8 cellular contexts compared by ENCODE assay signal in genomic region chr20:36861875-36862801, GRCh38. TPM values are rescaled to one million over a fixed set of nuclear protein-coding genes. Genes with fewer than 3 reads are reported as not detected.
DNase-seq lines count a peak whose midpoint lies in the region; ATAC-seq and TF ChIP-seq lines count a peak whose summit lies in the region.

No MANE protein-coding gene starts in this region.

- intact Hi-C loops in transverse colon (cut with DNase I; ENCODE audit: low total_unique reads) = no loop called here

- H3K4me1 ChIP-seq in HUES64 (ENCODE audit: insufficient read depth, low read length) = peaks cover 15% of the 10 kb centered on the region
- H3K4me1 ChIP-seq in transverse colon = peaks cover 32 to 59% (median 44%) of the 10 kb centered on the region in 4 donors

- H3K36me3 ChIP-seq in HUES64 (ENCODE audit: insufficient read depth, low read length) = no peaks in the 10 kb centered on the region
- no peaks in the 10 kb centered on the region for H3K36me3 ChIP-seq in SU-DHL-6 (ENCODE audit: low read length)
- H3K36me3 ChIP-seq in transverse colon = no peaks in the 10 kb centered on the region

- H3K4me3 ChIP-seq in HUES64 (ENCODE audit: low read length) (peak overlapping the region; percentile 54), SU-DHL-6 (ENCODE audit: insufficient read depth, low read length, poor library complexity, severe bottlenecking) (peak overlapping the region; percentile 82), epithelial cell of esophagus (ENCODE audit: low read length) (peak overlapping the region; percentile 54), transverse colon (peak overlapping the region; percentile 55 to 70 (median 60))

- no peak for TF ChIP-seq EP300 in transverse colon (IDR thresholded peaks at IDR 0.05; ENCODE audit: low read depth)

- DNase-seq in COLO668 (lab: John Stamatoyannopoulos, UW; ENCODE audit: unreplicated experiment) = peak; percentile 87
- DNase-seq in epithelial cell of esophagus (ENCODE audit: low read depth) = peak; percentile 99
- DNase-seq in mesothelial cell of epicardium (ENCODE audit: low spot score in 2 of 2, unreplicated experiment in 2 of 2) = peak in 1 of 2 experiments; percentile 71
- DNase-seq in transverse colon = peak; percentile 80
- DNase-seq in NCI-H2107 treated with DMSO at 0.1 percent for 48 hours (lab: John Stamatoyannopoulos, UW; ENCODE audit: unreplicated experiment) = no peak

- no peaks in the 10 kb centered on the region for H3K27me3 Mint-ChIP-seq in mesothelial cell of epicardium (ENCODE audit: low read depth)

- no peaks in the 10 kb centered on the region for H3K9me2 ChIP-seq in SU-DHL-6 (replicated peaks; ENCODE audit: insufficient read depth, low read length)

- H3K9me3 ChIP-seq in HUES64 (ENCODE audit: insufficient read depth, low read depth, low read length) (no peaks in the 10 kb centered on the region), SU-DHL-6 (ENCODE audit: insufficient read depth, low read length) (no peaks in the 10 kb centered on the region), transverse colon (no peaks in the 10 kb centered on the region)

- TF ChIP-seq POLR2A in transverse colon (IDR thresholded peaks at IDR 0.05) = peak; percentile 40

- peaks cover 1% of the 10 kb centered on the region for H3K36me3 Mint-ChIP-seq in mesothelial cell of epicardium

- TF ChIP-seq CTCF in SU-DHL-6 (IDR thresholded peaks at IDR 0.05; ENCODE audit: insufficient read depth, low read length, poor library complexity, severe bottlenecking) (no peak), epithelial cell of esophagus (IDR thresholded peaks at IDR 0.05; ENCODE audit: insufficient read depth, low read depth, low read length, missing control alignments) (no peak), mesothelial cell of epicardium (IDR thresholded peaks at IDR 0.05; ENCODE audit: unreplicated experiment) (no peak), transverse colon (IDR thresholded peaks at IDR 0.05) (no peak)

- H3K9ac ChIP-seq in HUES64 (ENCODE audit: low read depth, low read length) (peak overlapping the region; percentile 80), SU-DHL-6 (ENCODE audit: low read length) (peak overlapping the region; percentile 82)

- peak overlapping the region; percentile 93 for H3K27ac Mint-ChIP-seq in mesothelial cell of epicardium

- H3K79me2 ChIP-seq in SU-DHL-6 (ENCODE audit: insufficient read depth, low read length) = peaks cover 54% of the 10 kb centered on the region

- 0 out of 2 replicates have a peak overlapping the region, but pooled peaks have one; percentile 30 for H3K27ac ChIP-seq in HUES64 (ENCODE audit: low read depth, low read length)
- peak overlapping the region; percentile 73 for H3K27ac ChIP-seq in SU-DHL-6 (ENCODE audit: low read depth, low read length)
- peak overlapping the region; percentile 87 to 95 (median 89) for H3K27ac ChIP-seq in transverse colon

- peak overlapping the region; percentile 67 for H3K4me2 ChIP-seq in SU-DHL-6 (ENCODE audit: low read depth, low read length, poor library complexity, severe bottlenecking)

- peaks cover 38% of the 10 kb centered on the region for H3K4me1 Mint-ChIP-seq in mesothelial cell of epicardium

- no peak overlapping the region for H2AFZ ChIP-seq in SU-DHL-6 (ENCODE audit: low read depth, low read length, severe bottlenecking)

- peaks cover 9% of the 10 kb centered on the region for H3F3A ChIP-seq in SU-DHL-6 (ENCODE audit: insufficient read depth)

- peaks cover 7% of the 10 kb centered on the region; the same call in 1 of the 2 replicates for H3K27me3 ChIP-seq in HUES64 (ENCODE audit: insufficient read depth, low read length)
- H3K27me3 ChIP-seq in SU-DHL-6 (ENCODE audit: low read length) = no peaks in the 10 kb centered on the region
- H3K27me3 ChIP-seq in transverse colon = no peaks in the 10 kb centered on the region

- peak overlapping the region; percentile 84 for H3K4me3 Mint-ChIP-seq in mesothelial cell of epicardium

- WGBS in HUES64 = 9% methylated on average over 45 of the region's 45 CpGs
- 47% methylated on average over 30 of the region's 45 CpGs; no CpG with 5 or more reads in 1 of the 2 donors for WGBS in transverse colon (ENCODE audit: low coverage in 1 of 2), 2 donors

- in situ Hi-C loops in transverse colon (cut with MboI; ENCODE audit: low pct_ligation_motif_present in 1 of 4, low pct_unique_long_range_greater_than_20kb in 1 of 4, low sequenced_read_pairs in 3 of 4) = no loop called here

- H3K9me3 Mint-ChIP-seq in mesothelial cell of epicardium = no peaks in the 10 kb centered on the region

- ATAC-seq in GM21529 (IDR thresholded peaks at IDR 0.05; ENCODE audit: unreplicated experiment) = no peak

- H4K20me1 ChIP-seq in SU-DHL-6 (ENCODE audit: low read depth, low read length) = no peaks in the 10 kb centered on the region

RNA-seq across cellular contexts. Expression of gene TLDC2, which starts 13.8 kb away (rescaled TPM):
- 0.25 TPM for polyA plus RNA-seq in HUES64 (2013, experiment 1 of 2)
- 0.25 TPM for polyA plus RNA-seq in HUES64 (2013, experiment 2 of 2)
- total RNA-seq in mesothelial cell of epicardium = 0.29 to 0.64 TPM (median 0.58 TPM) in 3 replicates
- 10 to 100 TPM; 22.9 to 26.1 (median 23.2) TPM for total RNA-seq in transverse colon

Comparison
In these comparisons a context has a peak if more than half of its experiments do, and no peak if none do; other contexts are left out.
1. H3K27ac ChIP-seq: peak in every context shown above with its lines; median percentile 89 in transverse colon; 73 in SU-DHL-6; 30 in HUES64.
2. RNA of gene TLDC2, which starts 13.8 kb away (total RNA-seq): 22.9 to 26.1 TPM in transverse colon; 0.29 to 0.64 TPM in mesothelial cell of epicardium; every median in the first group is over 10 times any median in the second.
3. Peak in every context shown above with its lines, with median percentiles within 50 percentile points of each other: H3K4me3 ChIP-seq.